Comparison of ENCODE assay signal across 1 cellular context in genomic region chr1:226128487-226129075, GRCh38.
TF ChIP-seq lines count a peak whose summit lies in the region.

No MANE protein-coding gene starts in this region.

TF ChIP-seq in HEK293, 187 proteins besides CTCF, POLR2A, EP300 and RAD21 (continued from another document):
- TF ChIP-seq ZNF596 (tag by site-specific recombination; IDR thresholded peaks at IDR 0.05) (no peak), GLI4 (tag by site-specific recombination; IDR thresholded peaks at IDR 0.05) (no peak), ZFP69B (tag by site-specific recombination; IDR thresholded peaks at IDR 0.05) (peak; percentile 69; the same call in 1 of the 2 replicates), ZNF10 (tag by site-specific recombination; IDR thresholded peaks at IDR 0.05) (0 out of 2 replicates have a peak, but pooled peaks have one; percentile 38), ZNF785 (tag by site-specific recombination; IDR thresholded peaks at IDR 0.05) (no peak), ZNF776 (tag by site-specific recombination; IDR thresholded peaks at IDR 0.05; ENCODE audit: borderline replicate concordance) (no peak), ZFHX2 (tag by site-specific recombination; conservative IDR thresholded peaks at IDR 0.05) (peak; percentile 95), ZNF335 (tag by site-specific recombination; conservative IDR thresholded peaks at IDR 0.05) (no peak)
